In genomic region chr16:28901862-28902261, GRCh38 we compare ENCODE assay signal across 22 cellular contexts. TPM values are rescaled to one million over a fixed set of nuclear protein-coding genes. Genes with fewer than 3 reads are reported as not detected.
A peak's percentile ranks its signal among the peaks of the same experiment; 100 is the strongest.
DNase-seq lines count a peak whose midpoint lies in the region; ATAC-seq, FAIRE-seq and TF ChIP-seq lines count a peak whose summit lies in the region.
"Had no signal": no experiment of that assay in that cellular context is flagged by ENCODE, and none has a peak within 500 bp of the region (broad histone marks: within the 10 kb centered on the region; RNA-seq: fewer than 3 reads in every experiment).

No MANE protein-coding gene starts in this region.

- H2AK5ac ChIP-seq in H1 (ENCODE audit: low read depth, low read length), result no peak overlapping the region

- H3K27ac ChIP-seq in heart right ventricle, result no peak overlapping the region
- no peak overlapping the region for H3K27ac ChIP-seq in H1 (ENCODE audit: low read depth, low read length)
- peak overlapping the region; percentile 12 for H3K27ac ChIP-seq in skeletal muscle tissue (ENCODE audit: low read depth, low read length)
- H3K27ac ChIP-seq in left lung, result no peak overlapping the region
- H3K27ac ChIP-seq: C4-2B had no signal

- H3K9ac ChIP-seq in H1 (replicated peaks in 1 of 4; ENCODE audit: extremely low read depth in 1 of 4, low read depth in 3 of 4, low read length in 3 of 4), result no peak overlapping the region
- H3K9ac ChIP-seq in skeletal muscle tissue (ENCODE audit: low read depth in 1 of 3, low read length in 3 of 3), result no peak overlapping the region

- H4K8ac ChIP-seq in H1 (ENCODE audit: extremely low read depth, insufficient read depth, low read length), result no peak overlapping the region

- H3K4me1 ChIP-seq in heart right ventricle (no peaks in the 10 kb centered on the region), H1 (replicated peaks in 1 of 4; ENCODE audit: control insufficient read depth in 3 of 4, insufficient read depth in 4 of 4, low read length in 3 of 4) (no peaks in the 10 kb centered on the region; a peak in 1 of 7 replicates), skeletal muscle tissue (ENCODE audit: control insufficient read depth in 3 of 3, insufficient read depth in 3 of 3, low read length in 3 of 3) (peaks cover 2 to 9% (median 3%) of the 10 kb centered on the region in 3 donors), left lung (no peaks in the 10 kb centered on the region)

- H2AFZ ChIP-seq in H1 (ENCODE audit: low read length), result no peak overlapping the region

- H3K36me3 ChIP-seq in heart right ventricle (peaks cover 0 to 40% (median 17%) of the 10 kb centered on the region in 9 donors), H1 (ENCODE audit: control insufficient read depth in 2 of 4, insufficient read depth in 4 of 4, low read length in 3 of 4) (no peaks in the 10 kb centered on the region; a peak in 1 of 8 replicates), skeletal muscle tissue (ENCODE audit: control insufficient read depth in 3 of 3, insufficient read depth in 3 of 3, low read length in 3 of 3) (peaks cover 42 to 54% (median 48%) of the 10 kb centered on the region in 3 donors), left lung (peaks cover 0 to 29% of the 10 kb centered on the region in 2 donors)

- no peaks in the 10 kb centered on the region for H3K79me2 ChIP-seq in H1 (ENCODE audit: control insufficient read depth in 1 of 2, insufficient read depth in 2 of 2, low read length in 2 of 2)

- no peak overlapping the region for H3K23ac ChIP-seq in H1 (ENCODE audit: insufficient read length)

- no peak for TF ChIP-seq EP300 in H1 (IDR thresholded peaks at IDR 0.05; ENCODE audit: borderline replicate concordance in 1 of 2, low read depth in 2 of 2, low read length in 2 of 2)

- H3K4ac ChIP-seq in H1 (replicated peaks; ENCODE audit: insufficient read length, low read depth, low read length), result no peak overlapping the region

- no peak overlapping the region for H4K5ac ChIP-seq in H1 (ENCODE audit: insufficient read length, low read depth, low read length)

- TF ChIP-seq RAD21 in H1 (IDR thresholded peaks at IDR 0.05 in 1 of 2, conservative IDR thresholded peaks at IDR 0.05 in 1 of 2; ENCODE audit: low read depth in 2 of 2, low read length in 2 of 2), result no peak

- no peaks in the 10 kb centered on the region for H3K79me1 ChIP-seq in H1 (ENCODE audit: low read depth, low read length)

- no peak overlapping the region for H3K14ac ChIP-seq in H1 (ENCODE audit: insufficient read length)

- H3K4me3 ChIP-seq in heart right ventricle, result no peak overlapping the region
- no peak overlapping the region for H3K4me3 ChIP-seq in H1 (ENCODE audit: extremely low read depth in 1 of 4, insufficient read depth in 2 of 4, low read depth in 3 of 4, low read length in 4 of 4)
- H3K4me3 ChIP-seq in skeletal muscle tissue (ENCODE audit: low read length in 3 of 3), result no peak overlapping the region
- no peak overlapping the region for H3K4me3 ChIP-seq in left lung

- CTCF ChIA-PET in H1 (lab: Charles Lee; ENCODE audit: partially characterized antibody), result interaction anchor here (0.8 to 1.0 kb wide), 2 partner anchors 13 to 39 kb away, joined by 3 to 6 read pairs; no protein-coding TSS in a partner anchor

- TF ChIP-seq CTCF in heart right ventricle (IDR thresholded peaks at IDR 0.05), result no peak
- TF ChIP-seq CTCF in H1 (IDR thresholded peaks at IDR 0.05; ENCODE audit: control extremely low read depth in 1 of 3, insufficient read depth in 1 of 3, low read depth in 1 of 3, low read length in 3 of 3), result no peak
- TF ChIP-seq CTCF in left lung (IDR thresholded peaks at IDR 0.05), result no peak

- H4K91ac ChIP-seq in H1 (replicated peaks; ENCODE audit: insufficient read length, low read length), result no peak overlapping the region

- H3K56ac ChIP-seq in H1 (replicated peaks; ENCODE audit: insufficient read length, low read depth, low read length), result no peak overlapping the region

- no peak overlapping the region for H3K4me2 ChIP-seq in H1 (ENCODE audit: insufficient read depth in 1 of 2, low read depth in 2 of 2, low read length in 2 of 2)

- H2BK15ac ChIP-seq in H1 (ENCODE audit: low read length), result no peak overlapping the region

- POLR2A ChIA-PET in H1 (lab: Charles Lee; ENCODE audit: partially characterized antibody), result interaction anchor here (0.8 to 2.9 kb wide), 5 partner anchors 12 to 63 kb away, joined by 3 to 6 read pairs (median 4); no protein-coding TSS in a partner anchor

- H3K27me3 ChIP-seq in heart right ventricle (no peaks in the 10 kb centered on the region), H1 (replicated peaks in 1 of 4; ENCODE audit: control insufficient read depth in 3 of 4, extremely low read depth in 1 of 4, insufficient read depth in 3 of 4, low read length in 3 of 4) (no peaks in the 10 kb centered on the region), skeletal muscle tissue (ENCODE audit: control insufficient read depth in 3 of 3, insufficient read depth in 3 of 3, low read length in 3 of 3) (no peaks in the 10 kb centered on the region), left lung (no peaks in the 10 kb centered on the region)

- ATAC-seq in Right ventricle myocardium inferior, result no peak
- no peak for ATAC-seq in heart right ventricle
- no peak for ATAC-seq in left lung
- ATAC-seq in HG02870 (IDR thresholded peaks at IDR 0.05; ENCODE audit: unreplicated experiment), result no peak
- ATAC-seq: CD8-positive, alpha-beta T cell; HCT116 had no signal

- 84 to 88% methylated on average over 15 of the region's 15 CpGs for WGBS in heart right ventricle, 2 donors
- 94% methylated on average over 15 of the region's 15 CpGs; no CpG with 5 or more reads in 1 of the 2 experiments for WGBS in H1 (ENCODE audit: extremely low coverage in 1 of 2, insufficient coverage in 1 of 2, insufficient read length in 1 of 2, insufficient replicate concordance in 2 of 2, low coverage in 1 of 2, low lambda C conversion rate in 2 of 2, missing lambda C conversion rate in 1 of 2), 2 experiments

- no peak for TF ChIP-seq POLR2A in H1 (IDR thresholded peaks at IDR 0.05; ENCODE audit: control extremely low read depth in 1 of 2, low read depth in 2 of 2, low read length in 2 of 2)

- peaks cover 0 to 3% of the 10 kb centered on the region in 2 experiments for H4K20me1 ChIP-seq in H1 (replicated peaks in 1 of 2; ENCODE audit: control insufficient read depth in 1 of 2, insufficient read depth in 2 of 2, low read length in 2 of 2)

- peak overlapping the region; percentile 66; the same call in 1 of the 2 replicates for H2BK5ac ChIP-seq in H1 (ENCODE audit: low read depth, low read length)

- no peak for FAIRE-seq in H1 (lab: Jason Lieb, UNC)
- FAIRE-seq: D721Med, G401.6, GM12892, GM19239, H54 had no signal

- no peaks in the 10 kb centered on the region for H3K9me3 ChIP-seq in heart right ventricle
- H3K9me3 ChIP-seq in H1 (ENCODE audit: insufficient read depth in 2 of 2, low read depth in 1 of 2, low read length in 1 of 2), result no peaks in the 10 kb centered on the region
- H3K9me3 ChIP-seq in skeletal muscle tissue (ENCODE audit: control insufficient read depth in 3 of 3, low read length in 3 of 3), result no peaks in the 10 kb centered on the region
- no peaks in the 10 kb centered on the region for H3K9me3 ChIP-seq in left lung

- H2BK20ac ChIP-seq in H1 (ENCODE audit: low read length), result no peak overlapping the region

- intact Hi-C loops in Right ventricle myocardium inferior (cut with DNase I) (no loop called here), heart right ventricle (cut with DNase I) (no loop called here), left lung (cut with DNase I) (no loop called here)

- no peaks in the 10 kb centered on the region for H3K23me2 ChIP-seq in H1 (ENCODE audit: low read depth, low read length)

- no peak overlapping the region for H3K18ac ChIP-seq in H1 (ENCODE audit: extremely low read depth, low read length)

- no peak overlapping the region for H2BK120ac ChIP-seq in H1 (replicated peaks; ENCODE audit: low read depth, low read length)

- no peak overlapping the region for H2BK12ac ChIP-seq in H1 (ENCODE audit: low read depth, low read length)

- DNase-seq in Right ventricle myocardium inferior (ENCODE audit: missing footprints) (peak; percentile 34), heart right ventricle (no peak), H1 (ENCODE audit: low read depth in 1 of 2, low spot score in 2 of 2) (no peak), ureter (ENCODE audit: low spot score) (no peak), left lung (no peak)
- DNase-seq: 8988T; CD8-positive, alpha-beta T cell; COR-L47; DMS153; DMS79 treated with DMSO at 0.1 percent for 48 hours; EL; IMR-90; KBM-7 had no signal

RNA-seq across cellular contexts. Expression of gene RABEP2, which starts 23.2 kb away (rescaled TPM):
- total RNA-seq in Right ventricle myocardium inferior (22.3 TPM), heart right ventricle (10 to 100 TPM; 11.8 to 20.0 (median 15.5) TPM), skeletal muscle tissue (11.0 TPM), ureter (26.5 TPM), left lung (10 to 100 TPM; 21.4 to 24.5 TPM)
- polyA plus RNA-seq in heart right ventricle (10 to 100 TPM; 18.7 to 47.6 TPM), H1 (2011; rRNA removed) (10.4 and 13.2 TPM in 2 replicates)
- 13.3 and 14.9 TPM in 2 replicates for total RNA-seq in H1 (2021; fragmentation: NEBNext Ultra II Directional; extraction: Animal tissue kit (Norgen Biotek cat#: 25700))
- polyA plus RNA-seq in H1 (2011; cell fraction: cytosol; rRNA removed), result 21.1 TPM
- 27.3 TPM for polyA plus RNA-seq in H1 (2011; cell fraction: nucleus; rRNA removed)
- polyA plus RNA-seq in H1 (2012, experiment 1 of 2), result 13.5 to 16.6 TPM (median 15.7 TPM) in 4 replicates
- 10.2 TPM for polyA plus RNA-seq in H1 (2012, experiment 2 of 2)
- 8.9 TPM for polyA plus RNA-seq in H1 (2013, experiment 1 of 2)
- 8.0 TPM for polyA plus RNA-seq in H1 (2013, experiment 2 of 2)
- polyA minus RNA-seq in H1 (2011; rRNA and poly(A)+ RNA removed), result 3.9 and 4.0 TPM in 2 replicates
- 9.5 TPM for polyA minus RNA-seq in H1 (2011; cell fraction: cytosol; rRNA and poly(A)+ RNA removed)
- 13.0 TPM for polyA minus RNA-seq in H1 (2011; cell fraction: nucleus; rRNA and poly(A)+ RNA removed)

RNA-seq across cellular contexts. Expression of gene ATP2A1, which starts 23.6 kb away (rescaled TPM):
- total RNA-seq in Right ventricle myocardium inferior (0.11 TPM), heart right ventricle (1 to 10 TPM in 1 of 10 donors, under 1 TPM in 9; 0.13 to 1.0 (median 0.23) TPM), skeletal muscle tissue (502 TPM), ureter (0.75 TPM), left lung (under 1 TPM; 0.38 to 0.68 TPM)
- polyA plus RNA-seq in heart right ventricle (under 1 TPM; 0.13 to 0.44 TPM), H1 (2011; rRNA removed) (1.7 and 3.1 TPM in 2 replicates)
- total RNA-seq in H1 (2021; fragmentation: NEBNext Ultra II Directional; extraction: Animal tissue kit (Norgen Biotek cat#: 25700)), result 2.4 and 3.0 TPM in 2 replicates
- polyA plus RNA-seq in H1 (2011; cell fraction: cytosol; rRNA removed), result 1.9 TPM
- polyA plus RNA-seq in H1 (2011; cell fraction: nucleus; rRNA removed), result 10.5 TPM
- polyA plus RNA-seq in H1 (2012, experiment 1 of 2), result 4.4 to 10.5 TPM (median 6.1 TPM) in 4 replicates
- 1.4 TPM for polyA plus RNA-seq in H1 (2012, experiment 2 of 2)
- polyA plus RNA-seq in H1 (2013, experiment 1 of 2), result 2.6 TPM
- 1.5 TPM for polyA plus RNA-seq in H1 (2013, experiment 2 of 2)
- 1.3 and 2.0 TPM in 2 replicates for polyA minus RNA-seq in H1 (2011; rRNA and poly(A)+ RNA removed)
- 1.4 TPM for polyA minus RNA-seq in H1 (2011; cell fraction: cytosol; rRNA and poly(A)+ RNA removed)
- polyA minus RNA-seq in H1 (2011; cell fraction: nucleus; rRNA and poly(A)+ RNA removed), result 14.5 TPM

RNA-seq across cellular contexts. Expression of gene CD19, which starts 29.9 kb away (rescaled TPM):
- total RNA-seq in Right ventricle myocardium inferior (not detected), heart right ventricle (under 1 TPM in 1 of 10 donors, not detected in 9; 0.19 TPM), skeletal muscle tissue (2.1 TPM), ureter (not detected), left lung (under 1 TPM; 0.29 to 0.52 TPM)
- polyA plus RNA-seq in heart right ventricle (under 1 TPM in 1 of 2 donors, not detected in 1; 0.06 TPM), H1 (2011; rRNA removed) (0.57 and 2.3 TPM in 2 replicates)
- total RNA-seq in H1 (2021; fragmentation: NEBNext Ultra II Directional; extraction: Animal tissue kit (Norgen Biotek cat#: 25700)), result 0.21 and 0.65 TPM in 2 replicates
- polyA plus RNA-seq in H1 (2011; cell fraction: cytosol; rRNA removed), result 1.8 TPM
- 1.0 TPM for polyA plus RNA-seq in H1 (2011; cell fraction: nucleus; rRNA removed)
- 0.53 to 0.73 TPM (median 0.65 TPM) in 4 replicates for polyA plus RNA-seq in H1 (2012, experiment 1 of 2)
- 0.16 TPM for polyA plus RNA-seq in H1 (2012, experiment 2 of 2)
- 1.1 TPM for polyA plus RNA-seq in H1 (2013, experiment 1 of 2)
- polyA plus RNA-seq in H1 (2013, experiment 2 of 2), result 1.6 TPM
- polyA minus RNA-seq in H1 (2011; rRNA and poly(A)+ RNA removed), result 0.28 TPM in 1 of 2 replicates, not detected in the other
- polyA minus RNA-seq in H1 (2011; cell fraction: cytosol; rRNA and poly(A)+ RNA removed), result not detected
- 1.1 TPM for polyA minus RNA-seq in H1 (2011; cell fraction: nucleus; rRNA and poly(A)+ RNA removed)
- total RNA-seq: IMR-90 had no signal
- polyA plus RNA-seq: IMR-90 had no signal

RNA-seq across cellular contexts. Expression of gene SH2B1, which starts 38.2 kb away (rescaled TPM):
- total RNA-seq in Right ventricle myocardium inferior (41.3 TPM), heart right ventricle (10 to 100 TPM; 30.6 to 54.5 (median 36.6) TPM), skeletal muscle tissue (6.8 TPM), ureter (55.5 TPM), left lung (10 to 100 TPM; 36.9 to 42.4 TPM)
- polyA plus RNA-seq in heart right ventricle (10 to 100 TPM; 30.2 to 72.1 TPM), H1 (2011; rRNA removed) (32.0 and 57.5 TPM in 2 replicates)
- total RNA-seq in H1 (2021; fragmentation: NEBNext Ultra II Directional; extraction: Animal tissue kit (Norgen Biotek cat#: 25700)), result 38.5 and 39.7 TPM in 2 replicates
- 30.7 TPM for polyA plus RNA-seq in H1 (2011; cell fraction: cytosol; rRNA removed)
- 219 TPM for polyA plus RNA-seq in H1 (2011; cell fraction: nucleus; rRNA removed)
- polyA plus RNA-seq in H1 (2012, experiment 1 of 2), result 40.1 to 43.9 TPM (median 40.4 TPM) in 4 replicates
- 32.3 TPM for polyA plus RNA-seq in H1 (2012, experiment 2 of 2)
- 30.1 TPM for polyA plus RNA-seq in H1 (2013, experiment 1 of 2)
- 29.1 TPM for polyA plus RNA-seq in H1 (2013, experiment 2 of 2)
- 9.2 and 13.9 TPM in 2 replicates for polyA minus RNA-seq in H1 (2011; rRNA and poly(A)+ RNA removed)
- 18.1 TPM for polyA minus RNA-seq in H1 (2011; cell fraction: cytosol; rRNA and poly(A)+ RNA removed)
- 21.9 TPM for polyA minus RNA-seq in H1 (2011; cell fraction: nucleus; rRNA and poly(A)+ RNA removed)

RNA-seq across cellular contexts. Expression of gene NFATC2IP, which starts 48.9 kb away (rescaled TPM):
- total RNA-seq in Right ventricle myocardium inferior (16.4 TPM), heart right ventricle (10 to 100 TPM; 13.8 to 22.5 (median 17.0) TPM), skeletal muscle tissue (13.6 TPM), ureter (43.2 TPM), left lung (10 to 100 TPM; 37.3 to 42.4 TPM)
- polyA plus RNA-seq in heart right ventricle (10 to 100 TPM; 15.7 to 24.4 TPM), H1 (2011; rRNA removed) (71.5 and 73.3 TPM in 2 replicates)
- total RNA-seq in H1 (2021; fragmentation: NEBNext Ultra II Directional; extraction: Animal tissue kit (Norgen Biotek cat#: 25700)), result 54.4 and 56.0 TPM in 2 replicates
- polyA plus RNA-seq in H1 (2011; cell fraction: cytosol; rRNA removed), result 86.2 TPM
- 140 TPM for polyA plus RNA-seq in H1 (2011; cell fraction: nucleus; rRNA removed)
- 75.2 to 84.1 TPM (median 78.7 TPM) in 4 replicates for polyA plus RNA-seq in H1 (2012, experiment 1 of 2)
- polyA plus RNA-seq in H1 (2012, experiment 2 of 2), result 41.1 TPM
- 45.8 TPM for polyA plus RNA-seq in H1 (2013, experiment 1 of 2)
- 38.1 TPM for polyA plus RNA-seq in H1 (2013, experiment 2 of 2)
- polyA minus RNA-seq in H1 (2011; rRNA and poly(A)+ RNA removed), result 67.6 and 74.7 TPM in 2 replicates
- polyA minus RNA-seq in H1 (2011; cell fraction: cytosol; rRNA and poly(A)+ RNA removed), result 27.4 TPM
- polyA minus RNA-seq in H1 (2011; cell fraction: nucleus; rRNA and poly(A)+ RNA removed), result 67.3 TPM

Comparison
In these comparisons a context has a peak if more than half of its experiments do, and no peak if none do; other contexts are left out.
1. RNA of gene ATP2A1, which starts 23.6 kb away (total RNA-seq): 502 TPM in skeletal muscle tissue (single experiment); 2.4 to 3.0 TPM in H1, 0.75 TPM in ureter (single experiment), 0.38 to 0.68 TPM in left lung, 0.13 to 1.0 TPM in heart right ventricle and 0.11 TPM in Right ventricle myocardium inferior (single experiment); every median in the first group is over 100 times any median in the second.